Comparison of ENCODE assay signal across 10 cellular contexts in the genomic region with DNA sequence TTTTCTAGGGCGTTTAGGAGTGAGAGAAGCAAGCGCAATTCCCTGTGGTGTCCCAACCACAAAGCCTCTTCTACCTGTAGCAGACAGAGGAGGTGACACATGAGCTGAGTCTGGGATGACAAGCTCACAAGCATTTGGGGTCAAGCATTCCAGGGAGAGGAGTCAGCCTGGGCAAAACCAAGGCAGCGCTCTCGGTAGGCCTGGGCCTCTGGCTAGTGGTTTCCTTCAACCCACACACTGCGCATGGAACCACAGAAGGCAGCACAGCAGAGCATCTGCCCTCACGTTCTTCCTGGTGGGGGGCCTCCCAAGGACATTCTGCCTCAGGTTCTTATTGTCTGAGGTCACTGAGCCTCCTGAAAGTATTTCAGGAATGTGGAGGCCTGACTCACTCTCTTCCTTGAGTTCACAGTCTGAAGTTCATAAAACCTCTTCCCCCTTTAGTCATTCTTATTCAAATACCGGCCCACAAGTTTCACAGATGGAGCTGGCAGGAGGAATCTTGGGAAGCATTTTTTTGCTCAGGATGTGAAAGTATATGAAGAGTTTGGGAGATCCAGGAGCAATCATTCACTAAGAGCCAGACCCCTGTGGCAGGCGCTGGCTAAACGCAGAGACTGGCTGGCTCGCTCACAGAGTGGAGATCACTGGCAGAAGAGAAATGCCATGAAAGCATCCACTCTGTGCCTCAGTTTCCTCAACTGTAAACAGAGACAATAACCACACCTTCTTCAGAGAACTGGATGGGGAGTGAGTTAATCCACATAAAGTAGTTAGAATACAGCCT. TPM values are rescaled to one million over a fixed set of nuclear protein-coding genes. Genes with fewer than 3 reads are reported as not detected.
DNase-seq lines count a peak whose midpoint lies in the region; ATAC-seq, FAIRE-seq and TF ChIP-seq lines count a peak whose summit lies in the region.
"Had no signal": no experiment of that assay in that cellular context is flagged by ENCODE, and none has a peak within 500 bp of the region (broad histone marks: within the 10 kb centered on the region; RNA-seq: fewer than 3 reads in every experiment).

No MANE protein-coding gene starts in this region.

- peaks cover 14% of the 10 kb centered on the region for H3K27me3 Mint-ChIP-seq in nephron progenitor cell (ENCODE audit: low read depth, poor library complexity)
- no peaks in the 10 kb centered on the region for H3K27me3 Mint-ChIP-seq in activated T-helper 17 cell treated with anti-CD3 and anti-CD28 coated beads, Interleukin-2, amount 50 U/mL, for 72 hours
- H3K27me3 Mint-ChIP-seq in activated T-helper 1 cell treated with anti-CD3 and anti-CD28 coated beads, Interleukin-12 subunit alpha, Interleukin-12 subunit beta, Interleukin-2, Interleukin-4 antibody, amounts not matched to agents 30 ng/mL and 10 ng/mL and 1 ng/mL, durations not matched to agents 14 hours and 24 hours and 36 hours (ENCODE audit: insufficient read depth), result no peaks in the 10 kb centered on the region

- peak overlapping the region; percentile 67 for H3K27ac Mint-ChIP-seq in nephron progenitor cell
- H3K27ac Mint-ChIP-seq in activated T-helper 17 cell treated with anti-CD3 and anti-CD28 coated beads, Interleukin-2, amount 50 U/mL, for 72 hours, result no peak overlapping the region
- H3K27ac Mint-ChIP-seq in activated T-helper 1 cell treated with anti-CD3 and anti-CD28 coated beads, Interleukin-12 subunit alpha, Interleukin-12 subunit beta, Interleukin-2, Interleukin-4 antibody, amounts not matched to agents 30 ng/mL and 10 ng/mL and 1 ng/mL, durations not matched to agents 14 hours and 24 hours and 36 hours, result no peak overlapping the region

- ATAC-seq in activated T-helper 17 cell treated with anti-CD3 and anti-CD28 coated beads, Interleukin-2, amount 50 U/mL, for 72 hours (replicated peaks), result no peak

- FAIRE-seq in RCC 7860 (lab: Jason Lieb, UNC), result peak; percentile 100

- H3K4me3 ChIP-seq in epithelial cell of proximal tubule (ENCODE audit: low read depth, low read length), result no peak overlapping the region

- TF ChIP-seq CTCF in epithelial cell of proximal tubule (conservative IDR thresholded peaks at IDR 0.05; ENCODE audit: low read depth, low read length), result no peak
- TF ChIP-seq CTCF in nephron progenitor cell (IDR thresholded peaks at IDR 0.05), result no peak

- peak; percentile 96 for DNase-seq in ELF-1 (ENCODE audit: low read depth, low spot score)
- DNase-seq in RCC 7860 (ENCODE audit: low spot score), result peak; percentile 100
- DNase-seq in epithelial cell of proximal tubule (ENCODE audit: low read depth), result peak; percentile 99
- DNase-seq in nephron progenitor cell, result peak; percentile 37
- no peak for DNase-seq in medulla oblongata (ENCODE audit: extremely low spot score)
- DNase-seq in NCI-H1694 treated with DMSO at 0.1 percent for 48 hours (lab: John Stamatoyannopoulos, UW), result no peak
- no peak for DNase-seq in activated T-helper 1 cell treated with anti-CD3 and anti-CD28 coated beads, Interleukin-12 subunit alpha, Interleukin-12 subunit beta, Interleukin-2, Interleukin-4 antibody, amounts not matched to agents 30 ng/mL and 10 ng/mL and 1 ng/mL, durations not matched to agents 14 hours and 24 hours and 36 hours (ENCODE audit: low spot score)
- DNase-seq: NCI-H1092 treated with DMSO at 0.1 percent for 48 hours, nucleus accumbens had no signal

- H3K36me3 Mint-ChIP-seq in nephron progenitor cell (ENCODE audit: low read depth), result no peaks in the 10 kb centered on the region
- H3K36me3 Mint-ChIP-seq in activated T-helper 17 cell treated with anti-CD3 and anti-CD28 coated beads, Interleukin-2, amount 50 U/mL, for 72 hours (ENCODE audit: low read depth), result no peaks in the 10 kb centered on the region
- no peaks in the 10 kb centered on the region for H3K36me3 Mint-ChIP-seq in activated T-helper 1 cell treated with anti-CD3 and anti-CD28 coated beads, Interleukin-12 subunit alpha, Interleukin-12 subunit beta, Interleukin-2, Interleukin-4 antibody, amounts not matched to agents 30 ng/mL and 10 ng/mL and 1 ng/mL, durations not matched to agents 14 hours and 24 hours and 36 hours (ENCODE audit: low read depth)

- peaks cover 22% of the 10 kb centered on the region for H3K4me1 Mint-ChIP-seq in nephron progenitor cell
- no peaks in the 10 kb centered on the region for H3K4me1 Mint-ChIP-seq in activated T-helper 17 cell treated with anti-CD3 and anti-CD28 coated beads, Interleukin-2, amount 50 U/mL, for 72 hours
- H3K4me1 Mint-ChIP-seq in activated T-helper 1 cell treated with anti-CD3 and anti-CD28 coated beads, Interleukin-12 subunit alpha, Interleukin-12 subunit beta, Interleukin-2, Interleukin-4 antibody, amounts not matched to agents 30 ng/mL and 10 ng/mL and 1 ng/mL, durations not matched to agents 14 hours and 24 hours and 36 hours (ENCODE audit: low read depth), result no peaks in the 10 kb centered on the region

- intact Hi-C loops in activated T-helper 1 cell treated with anti-CD3 and anti-CD28 coated beads, Interleukin-12 subunit alpha, Interleukin-12 subunit beta, Interleukin-2, Interleukin-4 antibody, amounts not matched to agents 30 ng/mL and 10 ng/mL and 1 ng/mL, durations not matched to agents 14 hours and 24 hours and 36 hours (cut with micrococcal nuclease), result no loop called here

- no peaks in the 10 kb centered on the region for H3K9me3 Mint-ChIP-seq in nephron progenitor cell
- no peaks in the 10 kb centered on the region for H3K9me3 Mint-ChIP-seq in activated T-helper 17 cell treated with anti-CD3 and anti-CD28 coated beads, Interleukin-2, amount 50 U/mL, for 72 hours
- H3K9me3 Mint-ChIP-seq in activated T-helper 1 cell treated with anti-CD3 and anti-CD28 coated beads, Interleukin-12 subunit alpha, Interleukin-12 subunit beta, Interleukin-2, Interleukin-4 antibody, amounts not matched to agents 30 ng/mL and 10 ng/mL and 1 ng/mL, durations not matched to agents 14 hours and 24 hours and 36 hours, result no peaks in the 10 kb centered on the region

- no peak overlapping the region for H3K4me3 Mint-ChIP-seq in nephron progenitor cell
- no peak overlapping the region for H3K4me3 Mint-ChIP-seq in activated T-helper 17 cell treated with anti-CD3 and anti-CD28 coated beads, Interleukin-2, amount 50 U/mL, for 72 hours
- no peak overlapping the region for H3K4me3 Mint-ChIP-seq in activated T-helper 1 cell treated with anti-CD3 and anti-CD28 coated beads, Interleukin-12 subunit alpha, Interleukin-12 subunit beta, Interleukin-2, Interleukin-4 antibody, amounts not matched to agents 30 ng/mL and 10 ng/mL and 1 ng/mL, durations not matched to agents 14 hours and 24 hours and 36 hours

RNA-seq across cellular contexts. Expression of a gene that starts 26.8 kb away (rescaled TPM):
- total RNA-seq in epithelial cell of proximal tubule, result 148 and 348 TPM in 2 replicates
- total RNA-seq in activated T-helper 17 cell treated with anti-CD3 and anti-CD28 coated beads, Interleukin-2, amount 50 U/mL, for 72 hours, result not detected
- total RNA-seq in activated T-helper 1 cell treated with anti-CD3 and anti-CD28 coated beads, Interleukin-12 subunit alpha, Interleukin-12 subunit beta, Interleukin-2, Interleukin-4 antibody, amounts not matched to agents 30 ng/mL and 10 ng/mL and 1 ng/mL, durations not matched to agents 14 hours and 24 hours and 36 hours, result 0.27 and 0.36 TPM in 2 replicates

Comparison
In these comparisons a context has a peak if more than half of its experiments do, and no peak if none do; other contexts are left out.
1. DNase-seq: peak in ELF-1 (single experiment), RCC 7860 (single experiment), epithelial cell of proximal tubule (single experiment) and nephron progenitor cell (single experiment); none in medulla oblongata (single experiment), NCI-H1694 treated with DMSO at 0.1 percent for 48 hours (single experiment) and activated T-helper 1 cell treated with anti-CD3 and anti-CD28 coated beads, Interleukin-12 subunit alpha, Interleukin-12 subunit beta, Interleukin-2, Interleukin-4 antibody, amounts not matched to agents 30 ng/mL and 10 ng/mL and 1 ng/mL, durations not matched to agents 14 hours and 24 hours and 36 hours (single experiment).
2. RNA of a gene that starts 26.8 kb away (total RNA-seq): 148 to 348 TPM in epithelial cell of proximal tubule; 0.27 to 0.36 TPM in activated T-helper 1 cell treated with anti-CD3 and anti-CD28 coated beads, Interleukin-12 subunit alpha, Interleukin-12 subunit beta, Interleukin-2, Interleukin-4 antibody, amounts not matched to agents 30 ng/mL and 10 ng/mL and 1 ng/mL, durations not matched to agents 14 hours and 24 hours and 36 hours and not detected in activated T-helper 17 cell treated with anti-CD3 and anti-CD28 coated beads, Interleukin-2, amount 50 U/mL, for 72 hours; every median in the first group is over 100 times any median in the second.